Comparison of ENCODE assay signal across 9 cellular contexts in the genomic region with DNA sequence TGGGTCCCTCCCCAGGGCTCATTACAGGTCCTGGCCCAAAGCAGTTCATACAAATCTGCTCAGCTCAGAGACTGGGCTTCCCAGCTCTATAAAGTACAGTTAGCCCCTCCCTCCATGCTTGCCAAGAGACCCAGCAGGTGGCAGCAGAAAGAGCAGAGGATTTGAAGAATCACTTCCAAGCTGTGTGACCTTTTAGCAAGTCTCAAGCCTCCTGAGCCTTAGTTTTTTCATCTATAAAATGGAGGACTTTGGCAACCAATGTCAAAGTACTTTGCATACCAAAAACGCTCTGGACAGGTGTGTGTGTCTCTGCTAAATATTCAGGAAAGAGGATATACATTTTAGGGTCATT. TPM values are rescaled to one million over a fixed set of nuclear protein-coding genes. Genes with fewer than 3 reads are reported as not detected.
A peak's percentile ranks its signal among the peaks of the same experiment; 100 is the strongest.
DNase-seq lines count a peak whose midpoint lies in the region; ATAC-seq, FAIRE-seq and TF ChIP-seq lines count a peak whose summit lies in the region.
"Had no signal": no experiment of that assay in that cellular context is flagged by ENCODE, and none has a peak within 500 bp of the region (broad histone marks: within the 10 kb centered on the region; RNA-seq: fewer than 3 reads in every experiment).

No MANE protein-coding gene starts in this region.

- H3K36me3 Mint-ChIP-seq in CD8-positive, alpha-beta T cell: peaks cover 31% of the 10 kb centered on the region

- no peaks in the 10 kb centered on the region for H3K4me1 ChIP-seq in CD8-positive, alpha-beta T cell (ENCODE audit: insufficient read depth, low read length)
- no peaks in the 10 kb centered on the region for H3K4me1 ChIP-seq in keratinocyte (ENCODE audit: control insufficient read depth, extremely low read depth, insufficient read depth, low read length)

- TF ChIP-seq CTCF in CD8-positive, alpha-beta T cell (IDR thresholded peaks at IDR 0.05): no peak
- TF ChIP-seq CTCF in GM13977 (IDR thresholded peaks at IDR 0.05; ENCODE audit: extremely low read depth, insufficient read depth, missing control alignments): peak; percentile 41
- peak; percentile 14 to 39 (median 23) for TF ChIP-seq CTCF in keratinocyte (optimal IDR thresholded peaks at IDR 0.05 in 1 of 3, IDR thresholded peaks at IDR 0.05 in 1 of 3, conservative IDR thresholded peaks at IDR 0.05 in 1 of 3; ENCODE audit: extremely low read depth in 1 of 3, insufficient read depth in 2 of 3, low read length in 3 of 3)

- H2AFZ ChIP-seq in keratinocyte (ENCODE audit: control insufficient read depth, low read length): no peak overlapping the region

- H3K9ac ChIP-seq in keratinocyte (ENCODE audit: control insufficient read depth, extremely low read depth, insufficient read depth, low read length): no peak overlapping the region

- in situ Hi-C loops in GM13977 (cut with MboI; ENCODE audit: low pct_unique_long_range_greater_than_20kb, low sequenced_read_pairs, unreplicated experiment): no loop called here

- no peaks in the 10 kb centered on the region for H3K4me1 Mint-ChIP-seq in CD8-positive, alpha-beta T cell (ENCODE audit: low read depth)

- FAIRE-seq in keratinocyte (lab: Jason Lieb, UNC): no peak

- H3K27me3 ChIP-seq in CD8-positive, alpha-beta T cell (ENCODE audit: insufficient read depth, low read length): no peaks in the 10 kb centered on the region
- no peaks in the 10 kb centered on the region for H3K27me3 ChIP-seq in keratinocyte (ENCODE audit: control insufficient read depth, extremely low read depth, insufficient read depth, low read length)
- H3K27me3 ChIP-seq: right lobe of liver had no signal

- no peak overlapping the region for H3K27ac ChIP-seq in CD8-positive, alpha-beta T cell (ENCODE audit: low read depth, low read length)
- H3K27ac ChIP-seq in keratinocyte (ENCODE audit: control insufficient read depth, insufficient read depth, low read length): no peak overlapping the region
- H3K27ac ChIP-seq: right lobe of liver had no signal

- no peak for DNase-seq in CD8-positive, alpha-beta T cell
- DNase-seq in GM13977 (ENCODE audit: low spot score) (peak; percentile 58), keratinocyte (ENCODE audit: low read depth, low spot score) (no peak), DMS79 (lab: John Stamatoyannopoulos, UW) (no peak)
- DNase-seq: T-helper 1 cell had no signal

- intact Hi-C loops in CD8-positive, alpha-beta T cell (cut with DNase I, micrococcal nuclease): loop anchor here in 1 of 2 experiments (2.0 kb wide), 1 partner anchor 258 kb away; no protein-coding TSS in a partner anchor

- peaks cover 13% of the 10 kb centered on the region for H3K36me3 ChIP-seq in CD8-positive, alpha-beta T cell (ENCODE audit: insufficient read depth, low read length)
- peaks cover 8 to 18% of the 10 kb centered on the region in 2 experiments for H3K36me3 ChIP-seq in keratinocyte (ENCODE audit: control insufficient read depth in 2 of 2, extremely low read depth in 1 of 2, insufficient read depth in 2 of 2, low read length in 2 of 2)

- CTCF ChIA-PET in CD8-positive, alpha-beta T cell (lab: Charles Lee): interaction anchor here (1.7 to 4.7 kb wide), 4 partner anchors 9 to 258 kb away, joined by 5 to 36 read pairs (median 14); no protein-coding TSS in a partner anchor

- no peaks in the 10 kb centered on the region for H3K9me1 ChIP-seq in keratinocyte (ENCODE audit: control insufficient read depth, extremely low read depth, insufficient read depth, low read length)

- H3K79me2 ChIP-seq in keratinocyte (ENCODE audit: control insufficient read depth, insufficient read depth, low read length): no peaks in the 10 kb centered on the region

- H4K20me1 ChIP-seq in keratinocyte (ENCODE audit: control insufficient read depth, extremely low read depth, insufficient read depth, low read length): no peaks in the 10 kb centered on the region

- POLR2A ChIA-PET in CD8-positive, alpha-beta T cell (lab: Charles Lee): no interaction called here

- ATAC-seq in CD8-positive, alpha-beta T cell: peak; percentile 27
- peak; percentile 55; the same call in 2 of the 3 replicates for ATAC-seq in SK-N-SH treated with all-trans-retinoic acid at 6 μM for 48 hours
- no peak for ATAC-seq in HG02870 (IDR thresholded peaks at IDR 0.05; ENCODE audit: unreplicated experiment)
- no peak for ATAC-seq in GM18517 (IDR thresholded peaks at IDR 0.05; ENCODE audit: unreplicated experiment)
- ATAC-seq: right lobe of liver had no signal

- no peaks in the 10 kb centered on the region for H3K9me3 ChIP-seq in CD8-positive, alpha-beta T cell (ENCODE audit: low read length)
- H3K9me3 ChIP-seq in keratinocyte (ENCODE audit: control insufficient read depth, low read depth, low read length): no peaks in the 10 kb centered on the region
- H3K9me3 ChIP-seq: right lobe of liver had no signal

- no peak overlapping the region for H3K4me2 ChIP-seq in keratinocyte (ENCODE audit: control insufficient read depth, extremely low read depth, insufficient read depth, low read depth, low read length)

- no peaks in the 10 kb centered on the region for H3K27me3 Mint-ChIP-seq in CD8-positive, alpha-beta T cell (ENCODE audit: low read depth)

- H3K4me3 ChIP-seq in CD8-positive, alpha-beta T cell (ENCODE audit: low read depth, low read length): no peak overlapping the region
- H3K4me3 ChIP-seq in keratinocyte (ENCODE audit: control insufficient read depth in 2 of 3, extremely low read depth in 1 of 3, insufficient read depth in 2 of 3, low read depth in 1 of 3, low read length in 3 of 3): no peak overlapping the region
- H3K4me3 ChIP-seq: right lobe of liver had no signal

- no peak overlapping the region for H3K4me3 Mint-ChIP-seq in CD8-positive, alpha-beta T cell

- dilution Hi-C loops in keratinocyte (cut with MboI; ENCODE audit: extremely low pct_ligation_motif_present, low sequenced_read_pairs): no loop called here

- H3K27ac Mint-ChIP-seq in CD8-positive, alpha-beta T cell: no peak overlapping the region

- no peaks in the 10 kb centered on the region for H3K9me3 Mint-ChIP-seq in CD8-positive, alpha-beta T cell

TF ChIP-seq in SK-N-SH treated with all-trans-retinoic acid at 6 μM for 48 hours, 23 proteins besides CTCF, POLR2A, EP300 and RAD21:
- TF ChIP-seq ZFP30 (CRISPR knock-in tag; IDR thresholded peaks at IDR 0.05) (no peak), ZNF70 (CRISPR knock-in tag; IDR thresholded peaks at IDR 0.05) (no peak), ARNTL (CRISPR knock-in tag; IDR thresholded peaks at IDR 0.05; ENCODE audit: borderline replicate concordance, low read depth) (no peak), ZC3H10 (CRISPR knock-in tag; IDR thresholded peaks at IDR 0.05) (no peak), TCF4 (CRISPR knock-in tag; IDR thresholded peaks at IDR 0.05; ENCODE audit: borderline replicate concordance) (no peak), TOX (CRISPR knock-in tag; IDR thresholded peaks at IDR 0.05; ENCODE audit: borderline replicate concordance) (no peak)
- TF ChIP-seq, protein P1, sequence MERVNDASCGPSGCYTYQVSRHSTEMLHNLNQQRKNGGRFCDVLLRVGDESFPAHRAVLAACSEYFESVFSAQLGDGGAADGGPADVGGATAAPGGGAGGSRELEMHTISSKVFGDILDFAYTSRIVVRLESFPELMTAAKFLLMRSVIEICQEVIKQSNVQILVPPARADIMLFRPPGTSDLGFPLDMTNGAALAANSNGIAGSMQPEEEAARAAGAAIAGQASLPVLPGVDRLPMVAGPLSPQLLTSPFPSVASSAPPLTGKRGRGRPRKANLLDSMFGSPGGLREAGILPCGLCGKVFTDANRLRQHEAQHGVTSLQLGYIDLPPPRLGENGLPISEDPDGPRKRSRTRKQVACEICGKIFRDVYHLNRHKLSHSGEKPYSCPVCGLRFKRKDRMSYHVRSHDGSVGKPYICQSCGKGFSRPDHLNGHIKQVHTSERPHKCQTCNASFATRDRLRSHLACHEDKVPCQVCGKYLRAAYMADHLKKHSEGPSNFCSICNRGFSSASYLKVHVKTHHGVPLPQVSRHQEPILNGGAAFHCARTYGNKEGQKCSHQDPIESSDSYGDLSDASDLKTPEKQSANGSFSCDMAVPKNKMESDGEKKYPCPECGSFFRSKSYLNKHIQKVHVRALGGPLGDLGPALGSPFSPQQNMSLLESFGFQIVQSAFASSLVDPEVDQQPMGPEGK (CRISPR knock-in tag; IDR thresholded peaks at IDR 0.05; ENCODE audit: borderline replicate concordance): no peak
TF ChIP-seq in SK-N-SH treated with all-trans-retinoic acid at 6 μM for 48 hours: peak in this region for 0.

RNA-seq across cellular contexts. Expression of gene RELT, which starts 26.6 kb away (rescaled TPM):
- 100 to 1,000 TPM; 144 to 158 TPM for total RNA-seq in CD8-positive, alpha-beta T cell
- polyA plus RNA-seq in keratinocyte: 3.4 to 5.0 TPM (median 4.2 TPM) in 3 replicates
- 3.6 TPM for polyA plus RNA-seq in keratinocyte (2011; ENCODE audit: low read depth)
- 1.9 and 2.9 TPM in 2 replicates for polyA plus RNA-seq in keratinocyte (2011; cell fraction: cytosol; rRNA removed)
- 11.2 and 14.1 TPM in 2 replicates for polyA plus RNA-seq in keratinocyte (2011; cell fraction: nucleus; rRNA removed)
- 4.4 and 4.9 TPM in 2 replicates for polyA plus RNA-seq in keratinocyte (2012; ENCODE audit: low replicate concordance)
- 3.8 to 5.0 TPM (median 4.6 TPM) in 3 replicates for polyA minus RNA-seq in keratinocyte
- 5.0 TPM for polyA minus RNA-seq in keratinocyte (2011; cell fraction: cytosol; rRNA and poly(A)+ RNA removed)
- 7.8 and 8.4 TPM in 2 replicates for polyA minus RNA-seq in keratinocyte (2011; cell fraction: nucleus; rRNA and poly(A)+ RNA removed)

Comparison
In these comparisons a context has a peak if more than half of its experiments do, and no peak if none do; other contexts are left out.
1. ATAC-seq: peak in CD8-positive, alpha-beta T cell (single experiment) and SK-N-SH treated with all-trans-retinoic acid at 6 μM for 48 hours (single experiment); none in HG02870 (single experiment) and GM18517 (single experiment).